Comparison of ENCODE assay signal across 18 cellular contexts in genomic region chr19:29266001-29266400, GRCh38.
"Had no signal": no experiment of that assay in that cellular context is flagged by ENCODE, and none has a peak within 500 bp of the region (broad histone marks: within the 10 kb centered on the region; RNA-seq: fewer than 3 reads in every experiment).

No MANE protein-coding gene starts in this region.

- FAIRE-seq: endometrium, islet of Langerhans, small intestine had no signal

- H3K4me3 ChIP-seq: colonic mucosa, gastrocnemius medialis, heart right ventricle, psoas muscle, testis, transverse colon had no signal

- ATAC-seq: esophagus mucosa, gastrocnemius medialis, heart right ventricle, natural killer cell had no signal

- H3K36me3 ChIP-seq: colonic mucosa, gastrocnemius medialis, heart right ventricle, transverse colon had no signal

- DNase-seq: caudate nucleus; colonic mucosa; effector CD8-positive, alpha-beta T cell; gastrocnemius medialis; heart right ventricle; hypothalamus; kidney glomerular epithelial cell; mammary epithelial cell; natural killer cell; psoas muscle; small intestine; stimulated activated CD4-positive, alpha-beta T cell treated with anti-CD3 and anti-CD28 coated beads, Interleukin-12 subunit alpha, Interleukin-12 subunit beta, amount 100 ng/mL, for 4 hours; stimulated activated naive CD4-positive, alpha-beta T cell treated with Interleukin-2 at 50 U/mL for 16 hours; testis; transverse colon had no signal

- H3K4me3 Mint-ChIP-seq: natural killer cell had no signal

- H3K4me1 ChIP-seq: colonic mucosa, heart right ventricle, testis, transverse colon had no signal

- H3K27ac ChIP-seq: colonic mucosa, gastrocnemius medialis, heart right ventricle, psoas muscle, testis, transverse colon had no signal

- H3K36me3 Mint-ChIP-seq: natural killer cell had no signal

- H3K27me3 ChIP-seq: colonic mucosa, gastrocnemius medialis, testis had no signal

- H3K9me3 ChIP-seq: colonic mucosa, gastrocnemius medialis, psoas muscle, testis, transverse colon had no signal

- H3K9me3 Mint-ChIP-seq: natural killer cell had no signal

- H3K27ac Mint-ChIP-seq: natural killer cell had no signal
